ENCODE assay signal across 8 cellular contexts in the genomic region with DNA sequence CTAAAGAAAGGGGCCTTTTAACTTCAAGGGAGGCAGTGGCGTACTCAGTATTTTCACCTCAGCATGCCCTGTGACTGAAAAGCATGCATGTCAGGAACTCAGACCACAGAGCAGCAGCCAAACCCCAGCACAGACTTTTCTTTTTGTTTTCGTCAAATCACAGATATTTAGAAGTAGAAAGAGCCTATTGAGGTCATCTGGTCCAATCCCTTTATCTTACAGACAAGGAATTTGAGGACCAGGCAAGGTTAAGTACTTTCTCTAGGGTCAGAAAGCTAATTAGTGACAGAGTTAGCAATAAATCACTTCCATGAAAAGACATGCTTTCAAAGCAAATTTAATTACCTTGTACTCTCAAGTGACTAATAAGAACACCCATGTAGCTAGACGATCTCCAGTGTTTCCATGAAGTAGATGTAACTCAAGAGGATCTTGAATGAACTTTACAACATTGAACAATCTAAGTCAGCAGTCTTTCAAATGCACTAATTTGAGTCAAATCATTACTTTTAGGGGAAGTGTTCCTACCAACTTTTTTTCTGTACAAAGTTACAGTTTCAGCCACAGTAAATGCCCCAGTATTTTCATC. TPM values are rescaled to one million over a fixed set of nuclear protein-coding genes. Genes with fewer than 3 reads are reported as not detected.
DNase-seq lines count a peak whose midpoint lies in the region; ATAC-seq and TF ChIP-seq lines count a peak whose summit lies in the region.

No MANE protein-coding gene starts in this region.

- H3K36me3 ChIP-seq in ascending aorta, result no peaks in the 10 kb centered on the region

- H3K27ac Mint-ChIP-seq in T-helper 17 cell, result no peak overlapping the region

- POLR2A ChIA-PET in GM10248 (lab: Yijun Ruan, JAX), result no interaction called here

- peaks cover 5% of the 10 kb centered on the region for H3K4me1 Mint-ChIP-seq in T-helper 17 cell

- H3K4me1 ChIP-seq in ascending aorta, result no peaks in the 10 kb centered on the region

- H3K27me3 ChIP-seq in ascending aorta, result no peaks in the 10 kb centered on the region

- CTCF ChIA-PET in GM10248 (lab: Yijun Ruan, JAX), result interaction anchor here (1.3 to 2.6 kb wide), 3 partner anchors 11 to 101 kb away, joined by 3 to 10 read pairs (median 7); no protein-coding TSS in a partner anchor

- no peak overlapping the region for H3K27ac ChIP-seq in ascending aorta

- no peaks in the 10 kb centered on the region for H3K9me3 ChIP-seq in ascending aorta
- no peaks in the 10 kb centered on the region for H3K9me3 ChIP-seq in T-helper 17 cell (ENCODE audit: control insufficient read depth, low read length, poor library complexity, severe bottlenecking)

- peaks cover 28% of the 10 kb centered on the region for H3K27me3 Mint-ChIP-seq in T-helper 17 cell

- intact Hi-C loops in ascending aorta (cut with DNase I), result no loop called here

- H3K4me3 Mint-ChIP-seq in T-helper 17 cell, result no peak overlapping the region

- ATAC-seq in HG03378 (IDR thresholded peaks at IDR 0.05; ENCODE audit: unreplicated experiment), result peak; percentile 99
- no peak for ATAC-seq in T-helper 17 cell

- peak; percentile 58 for DNase-seq in GM10248 (ENCODE audit: extremely low spot score)
- peak; percentile 67 for DNase-seq in GM20000 (ENCODE audit: low spot score)
- peak; percentile 81 for DNase-seq in fibroblast of villous mesenchyme (ENCODE audit: low read depth)
- DNase-seq in germinal center (ENCODE audit: low spot score), result no peak
- DNase-seq in DMS53 (lab: John Stamatoyannopoulos, UW), result no peak
- DNase-seq in ascending aorta (ENCODE audit: low spot score in 2 of 2), result no peak
- DNase-seq in T-helper 17 cell, result no peak

- H3K4me3 ChIP-seq in fibroblast of villous mesenchyme (ENCODE audit: low read depth, low read length), result no peak overlapping the region
- H3K4me3 ChIP-seq in ascending aorta, result no peak overlapping the region

- TF ChIP-seq CTCF in GM10248 (IDR thresholded peaks at IDR 0.05; ENCODE audit: control extremely low read depth, extremely low read depth, low read depth, missing control alignments) (no peak), GM20000 (IDR thresholded peaks at IDR 0.05; ENCODE audit: extremely low read depth, missing control alignments) (no peak), fibroblast of villous mesenchyme (IDR thresholded peaks at IDR 0.05; ENCODE audit: insufficient read depth, low read depth, low read length) (no peak), ascending aorta (IDR thresholded peaks at IDR 0.05) (no peak)

- peaks cover 2% of the 10 kb centered on the region for H3K36me3 Mint-ChIP-seq in T-helper 17 cell (ENCODE audit: low read depth)

RNA-seq across cellular contexts. Expression of gene MOXD1, which starts 35.9 kb away (rescaled TPM):
- total RNA-seq in fibroblast of villous mesenchyme (15.1 and 25.4 TPM in 2 replicates), ascending aorta (0.75 TPM), T-helper 17 cell (not detected)

Comparison
In these comparisons a context has a peak if more than half of its experiments do, and no peak if none do; other contexts are left out.
1. DNase-seq: peak in GM10248 (single experiment), GM20000 (single experiment) and fibroblast of villous mesenchyme (single experiment); none in germinal center (single experiment), DMS53 (single experiment), ascending aorta (0 of 2) and T-helper 17 cell (0 of 3).